In the genomic region with DNA sequence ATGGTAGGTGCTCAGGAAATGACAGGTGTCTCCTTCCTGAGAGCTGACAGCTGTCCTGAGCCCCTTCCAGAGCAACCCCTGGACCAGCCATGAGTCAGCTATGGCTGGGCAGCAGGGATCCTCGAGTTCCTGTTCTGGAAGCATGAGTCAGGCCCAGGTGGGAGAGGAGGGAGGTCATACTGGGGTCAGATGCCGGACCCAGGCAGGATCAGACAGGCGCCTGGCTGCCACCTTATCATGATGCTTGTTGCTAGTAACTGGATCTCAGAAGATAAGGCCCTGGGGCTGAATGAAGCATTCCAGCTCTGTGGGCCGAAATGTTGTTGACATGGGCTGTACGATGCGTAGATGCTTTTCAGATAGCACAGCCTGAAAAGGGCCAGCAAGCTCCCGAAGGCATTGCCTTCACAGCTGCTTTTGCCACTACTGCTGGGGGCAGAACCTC, we compare ENCODE assay signal across 13 cellular contexts. TPM values are rescaled to one million over a fixed set of nuclear protein-coding genes. Genes with fewer than 3 reads are reported as not detected.
DNase-seq lines count a peak whose midpoint lies in the region; ATAC-seq and TF ChIP-seq lines count a peak whose summit lies in the region.
"Had no signal": no experiment of that assay in that cellular context is flagged by ENCODE, and none has a peak within 500 bp of the region (broad histone marks: within the 10 kb centered on the region; RNA-seq: fewer than 3 reads in every experiment).

No MANE protein-coding gene starts in this region.

- H3K36me3 Mint-ChIP-seq in Calu3 (ENCODE audit: insufficient read depth, unreplicated experiment), result peaks cover 21% of the 10 kb centered on the region
- H3K36me3 Mint-ChIP-seq in activated T-cell treated with anti-CD3 and anti-CD28 coated beads, Interleukin-2, amount 50 U/mL, for 24 hours (ENCODE audit: low read depth), result no peaks in the 10 kb centered on the region
- H3K36me3 Mint-ChIP-seq: brain; CD8-positive, alpha-beta T cell had no signal

- intact Hi-C loops in Calu3 (cut with micrococcal nuclease; ENCODE audit: unreplicated experiment) (loop anchor here (2.0 kb wide), 1 partner anchor 15 kb away; no protein-coding TSS in a partner anchor), ovary (cut with DNase I) (no loop called here), left ventricle myocardium inferior (cut with micrococcal nuclease) (no loop called here)

- peaks cover 60% of the 10 kb centered on the region for H3K4me1 Mint-ChIP-seq in Calu3 (ENCODE audit: low read depth, unreplicated experiment)
- H3K4me1 Mint-ChIP-seq in activated T-cell treated with anti-CD3 and anti-CD28 coated beads, Interleukin-2, amount 50 U/mL, for 24 hours (ENCODE audit: low read depth), result no peaks in the 10 kb centered on the region

- peak overlapping the region; percentile 97 for H3K27ac Mint-ChIP-seq in Calu3 (ENCODE audit: unreplicated experiment)
- H3K27ac Mint-ChIP-seq in activated T-cell treated with anti-CD3 and anti-CD28 coated beads, Interleukin-2, amount 50 U/mL, for 24 hours, result no peak overlapping the region
- H3K27ac Mint-ChIP-seq: CD8-positive, alpha-beta T cell; IgD-negative memory B cell; nephron progenitor cell had no signal

- no TSS peak for BruUV-seq in Calu3 (replicated peaks; lab: Mats Ljungman, UMichigan)

- H3K27ac ChIP-seq in ovary (no peak overlapping the region), left ventricle myocardium inferior (replicated peaks) (no peak overlapping the region)
- H3K27ac ChIP-seq: heart left ventricle had no signal

- CTCF ChIA-PET in Calu3 (lab: Charles Lee), result interaction anchor here (0.5 to 2.3 kb wide), 7 partner anchors 14 to 157 kb away, joined by 3 to 7 read pairs (median 3); a partner anchor contains a TSS

- peak; percentile 83 for DNase-seq in Calu3
- peak; percentile 79 for DNase-seq in NCI-H2196 (lab: John Stamatoyannopoulos, UW; ENCODE audit: unreplicated experiment)
- DNase-seq in dermis microvascular lymphatic vessel endothelial cell (ENCODE audit: low read depth in 2 of 2), result peak; percentile 68 to 94
- no peak for DNase-seq in omental fat pad (ENCODE audit: low spot score)
- no peak for DNase-seq in NCI-H82 treated with DMSO at 0.1 percent for 48 hours (lab: John Stamatoyannopoulos, UW; ENCODE audit: unreplicated experiment)
- DNase-seq in ovary, result no peak
- DNase-seq in activated T-cell treated with anti-CD3 and anti-CD28 coated beads, Interleukin-2, amount 50 U/mL, for 24 hours, result no peak
- DNase-seq in left ventricle myocardium inferior, result no peak
- DNase-seq: CD8-positive, alpha-beta T cell had no signal

- H3K9me3 Mint-ChIP-seq in Calu3 (ENCODE audit: low read depth, unreplicated experiment), result no peaks in the 10 kb centered on the region
- no peaks in the 10 kb centered on the region for H3K9me3 Mint-ChIP-seq in activated T-cell treated with anti-CD3 and anti-CD28 coated beads, Interleukin-2, amount 50 U/mL, for 24 hours
- H3K9me3 Mint-ChIP-seq: CD8-positive, alpha-beta T cell; nephron progenitor cell had no signal

- H3K27me3 Mint-ChIP-seq in Calu3 (ENCODE audit: unreplicated experiment), result no peaks in the 10 kb centered on the region
- peaks cover 31% of the 10 kb centered on the region for H3K27me3 Mint-ChIP-seq in activated T-cell treated with anti-CD3 and anti-CD28 coated beads, Interleukin-2, amount 50 U/mL, for 24 hours

- no peak for TF ChIP-seq POLR2A in ovary (IDR thresholded peaks at IDR 0.05)

- H3K4me1 ChIP-seq in ovary (ENCODE audit: insufficient read depth) (peaks cover 2% of the 10 kb centered on the region), left ventricle myocardium inferior (peaks cover 5% of the 10 kb centered on the region)

- H3K9me3 ChIP-seq in ovary (no peaks in the 10 kb centered on the region), left ventricle myocardium inferior (replicated peaks) (no peaks in the 10 kb centered on the region)
- H3K9me3 ChIP-seq: heart left ventricle had no signal

- WGBS in ovary, 3 donors, result 49 to 59% (median 55%) methylated on average over 7 of the region's 7 CpGs

- H3K36me3 ChIP-seq in ovary, result no peaks in the 10 kb centered on the region
- H3K36me3 ChIP-seq in left ventricle myocardium inferior, result no peaks in the 10 kb centered on the region
- H3K36me3 ChIP-seq: heart left ventricle had no signal

- H3K4me3 ChIP-seq in ovary (no peak overlapping the region), left ventricle myocardium inferior (no peak overlapping the region)
- H3K4me3 ChIP-seq: heart left ventricle had no signal

- no peak for TF ChIP-seq EP300 in ovary (IDR thresholded peaks at IDR 0.05)

- H3K27me3 ChIP-seq in ovary (no peaks in the 10 kb centered on the region), left ventricle myocardium inferior (ENCODE audit: low read depth) (peaks cover 20% of the 10 kb centered on the region)

- TF ChIP-seq CTCF in Calu3 (IDR thresholded peaks at IDR 0.05; ENCODE audit: unreplicated experiment) (no peak), omental fat pad (IDR thresholded peaks at IDR 0.05) (no peak), ovary (IDR thresholded peaks at IDR 0.05) (no peak), left ventricle myocardium inferior (IDR thresholded peaks at IDR 0.05; ENCODE audit: borderline replicate concordance) (no peak)

- H3K4me3 Mint-ChIP-seq in Calu3 (ENCODE audit: low read depth, unreplicated experiment), result no peak overlapping the region
- H3K4me3 Mint-ChIP-seq in activated T-cell treated with anti-CD3 and anti-CD28 coated beads, Interleukin-2, amount 50 U/mL, for 24 hours, result no peak overlapping the region
- H3K4me3 Mint-ChIP-seq: CD8-positive, alpha-beta T cell; IgD-negative memory B cell; nephron progenitor cell had no signal

- peak; percentile 77 for ATAC-seq in omental fat pad (ENCODE audit: low FRiP score)
- ATAC-seq: CD8-positive, alpha-beta T cell; heart left ventricle had no signal

RNA-seq across cellular contexts. Expression of a gene that starts 17.4 kb away (rescaled TPM):
- total RNA-seq in Calu3 (2022) (2,370 and 2,828 TPM in 2 replicates), dermis microvascular lymphatic vessel endothelial cell (7.0 and 52.2 TPM in 2 replicates), omental fat pad (100 to 1,000 TPM in 3 of 4 donors, 1 to 10 TPM in 1; 2.5 to 248 (median 111) TPM), ovary (100 to 1,000 TPM in 1 of 7 donors, 10 to 100 TPM in 4, 1 to 10 TPM in 1, not detected in 1; 3.7 to 379 (median 29.1) TPM), left ventricle myocardium inferior (not detected)
- polyA plus RNA-seq in ovary, result 1 to 10 TPM in 1 of 2 donors, under 1 TPM in 1; 0.37 to 2.1 TPM
- total RNA-seq: CD8-positive, alpha-beta T cell had no signal
- polyA plus RNA-seq: IgD-negative memory B cell had no signal

RNA-seq across cellular contexts. Expression of a gene that starts 23.8 kb away (rescaled TPM):
- total RNA-seq in Calu3 (2022) (32.7 and 45.5 TPM in 2 replicates), dermis microvascular lymphatic vessel endothelial cell (0.13 and 0.39 TPM in 2 replicates), omental fat pad (1 to 10 TPM in 1 of 4 donors, under 1 TPM in 2, not detected in 1; 0.37 to 5.5 (median 0.75) TPM), ovary (10 to 100 TPM in 1 of 7 donors, 1 to 10 TPM in 2, under 1 TPM in 3, not detected in 1; 0.05 to 13.2 (median 0.99) TPM), left ventricle myocardium inferior (not detected)
- 1 to 10 TPM in 1 of 2 donors, under 1 TPM in 1; 0.11 to 6.2 TPM for polyA plus RNA-seq in ovary
- total RNA-seq: CD8-positive, alpha-beta T cell had no signal
- polyA plus RNA-seq: IgD-negative memory B cell had no signal

RNA-seq across cellular contexts. Expression of a gene that starts 58.8 kb away (rescaled TPM):
- total RNA-seq in Calu3 (2022) (2.6 and 3.6 TPM in 2 replicates), dermis microvascular lymphatic vessel endothelial cell (under 0.01 TPM in 1 of 2 replicates, not detected in the other), omental fat pad (under 1 TPM in 1 of 4 donors, not detected in 3; 0.37 TPM), ovary (under 1 TPM in 1 of 7 donors, not detected in 6; 0.69 TPM), left ventricle myocardium inferior (not detected)
- not detected for polyA plus RNA-seq in ovary
- total RNA-seq: heart left ventricle had no signal
- polyA plus RNA-seq: heart left ventricle, IgD-negative memory B cell had no signal

Comparison
In these comparisons a context has a peak if more than half of its experiments do, and no peak if none do; other contexts are left out.
1. DNase-seq: peak in Calu3 (single experiment), NCI-H2196 (single experiment) and dermis microvascular lymphatic vessel endothelial cell (2 of 2); none in omental fat pad (single experiment), NCI-H82 treated with DMSO at 0.1 percent for 48 hours (single experiment), ovary (0 of 5), activated T-cell treated with anti-CD3 and anti-CD28 coated beads, Interleukin-2, amount 50 U/mL, for 24 hours (single experiment) and left ventricle myocardium inferior (single experiment).